In the genomic region with DNA sequence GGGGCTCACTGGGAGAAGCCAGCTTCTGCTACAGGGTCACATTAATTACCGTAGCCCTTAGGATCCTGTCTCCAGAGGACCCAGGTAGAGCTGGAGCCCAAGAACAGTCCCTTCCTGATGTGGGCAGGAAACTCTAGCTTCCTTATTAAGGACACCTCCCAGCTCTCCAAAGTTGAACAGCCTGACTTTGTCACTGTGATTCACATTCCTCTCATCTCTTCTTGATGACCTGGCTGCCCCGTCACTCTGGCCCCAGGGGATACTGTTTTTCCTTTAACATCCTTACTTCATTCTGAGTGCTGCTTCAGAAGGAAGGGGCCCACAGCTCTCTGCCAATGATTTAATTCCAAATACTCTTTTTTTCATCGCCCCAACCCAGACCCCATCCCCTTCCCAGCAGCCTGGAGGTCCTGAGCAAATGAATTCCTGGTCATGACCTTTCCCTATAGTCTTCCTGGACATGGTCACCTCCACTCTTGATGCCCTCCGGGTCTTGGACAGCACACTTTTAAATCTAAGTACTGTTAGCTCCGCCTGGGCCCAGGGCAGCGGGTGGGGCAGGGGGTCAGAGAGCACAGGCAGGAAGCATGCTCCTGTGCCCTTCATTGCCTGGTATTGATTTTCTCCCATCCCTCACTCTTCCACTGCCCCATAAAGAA, we compare ENCODE assay signal across 15 cellular contexts. TPM values are rescaled to one million over a fixed set of nuclear protein-coding genes. Genes with fewer than 3 reads are reported as not detected.
DNase-seq lines count a peak whose midpoint lies in the region; ATAC-seq and TF ChIP-seq lines count a peak whose summit lies in the region.
"Had no signal": no experiment of that assay in that cellular context is flagged by ENCODE, and none has a peak within 500 bp of the region (broad histone marks: within the 10 kb centered on the region; RNA-seq: fewer than 3 reads in every experiment).

No MANE protein-coding gene starts in this region.

- H4K20me1 ChIP-seq in HCT116 (ENCODE audit: insufficient read depth) (no peaks in the 10 kb centered on the region), SK-N-SH (ENCODE audit: insufficient read depth) (no peaks in the 10 kb centered on the region)

- H3K4me3 ChIP-seq in HCT116 (replicated peaks in 1 of 2; ENCODE audit: low read depth in 1 of 2, low read length in 2 of 2) (peak overlapping the region in 1 of 2 experiments; percentile 26; a peak in 1 of 4 replicates), SK-N-SH (ENCODE audit: low read depth in 2 of 2, low read length in 1 of 2) (no peak overlapping the region), aorta (ENCODE audit: low read length in 2 of 2) (no peak overlapping the region)
- H3K4me3 ChIP-seq in naive thymus-derived CD4-positive, alpha-beta T cell (ENCODE audit: low read length): peak overlapping the region; percentile 3
- H3K4me3 ChIP-seq: dorsolateral prefrontal cortex had no signal

- H3K27me3 ChIP-seq in HCT116 (ENCODE audit: insufficient read depth, low read length) (no peaks in the 10 kb centered on the region), SK-N-SH (ENCODE audit: insufficient read depth) (no peaks in the 10 kb centered on the region), aorta (ENCODE audit: control insufficient read depth in 1 of 2, insufficient read depth in 2 of 2, low read length in 1 of 2) (no peaks in the 10 kb centered on the region)
- no peaks in the 10 kb centered on the region for H3K27me3 ChIP-seq in naive thymus-derived CD4-positive, alpha-beta T cell (ENCODE audit: control insufficient read depth in 2 of 2, insufficient read depth in 2 of 2, low read length in 2 of 2)

- no peak for TF ChIP-seq CTCF in activated CD8-positive, alpha-beta T cell treated with anti-CD3 and anti-CD28 coated beads for 36 hours (IDR thresholded peaks at IDR 0.05)
- TF ChIP-seq CTCF in HCT116 (IDR thresholded peaks at IDR 0.05 in 2 of 3, conservative IDR thresholded peaks at IDR 0.05 in 1 of 3; ENCODE audit: borderline replicate concordance in 1 of 3, insufficient read depth in 1 of 3, low read depth in 2 of 3, low read length in 2 of 3) (no peak), SK-N-SH (IDR thresholded peaks at IDR 0.05) (no peak)

- H3K27ac Mint-ChIP-seq in activated CD8-positive, alpha-beta T cell treated with anti-CD3 and anti-CD28 coated beads, Interleukin-2, amount 10 ng/mL, durations not matched to agents 7 days and 5 days: peak overlapping the region; percentile 81
- H3K27ac Mint-ChIP-seq in activated CD8-positive, alpha-beta T cell treated with anti-CD3 and anti-CD28 coated beads for 36 hours: no peak overlapping the region
- peak overlapping the region; percentile 37 to 95 (median 84) for H3K27ac Mint-ChIP-seq in naive thymus-derived CD4-positive, alpha-beta T cell

- peak overlapping the region; percentile 57 for H3K4me3 Mint-ChIP-seq in activated CD8-positive, alpha-beta T cell treated with anti-CD3 and anti-CD28 coated beads, Interleukin-2, amount 10 ng/mL, durations not matched to agents 7 days and 5 days
- no peak overlapping the region for H3K4me3 Mint-ChIP-seq in activated CD8-positive, alpha-beta T cell treated with anti-CD3 and anti-CD28 coated beads for 36 hours
- H3K4me3 Mint-ChIP-seq in naive thymus-derived CD4-positive, alpha-beta T cell: peak overlapping the region; percentile 31 to 84 (median 70)
- H3K4me3 Mint-ChIP-seq: IgD-negative memory B cell had no signal

- DNase-seq in activated CD8-positive, alpha-beta T cell treated with anti-CD3 and anti-CD28 coated beads, Interleukin-2, amount 10 ng/mL, durations not matched to agents 7 days and 5 days: no peak
- DNase-seq in activated CD8-positive, alpha-beta T cell treated with anti-CD3 and anti-CD28 coated beads for 36 hours: no peak
- DNase-seq in HCT116 (ENCODE audit: low read depth, low spot score): peak; percentile 44
- DNase-seq in T1000 (lab: John Stamatoyannopoulos, UW): peak; percentile 47
- DNase-seq in naive thymus-derived CD4-positive, alpha-beta T cell: no peak
- DNase-seq in SK-N-SH: no peak
- DNase-seq in aorta: no peak
- DNase-seq in KG1 (lab: John Stamatoyannopoulos, UW): no peak
- DNase-seq: activated CD8-positive, alpha-beta memory T cell treated with anti-CD3 and anti-CD28 coated beads, Interleukin-2, amount 50 U/mL, for 4 hours; DMS153; dorsolateral prefrontal cortex; NCI-H524; Right ventricle myocardium superior had no signal

- H3F3A ChIP-seq in SK-N-SH (replicated peaks; ENCODE audit: insufficient read depth): no peaks in the 10 kb centered on the region

- H3K27ac ChIP-seq in HCT116 (ENCODE audit: low read depth, low read length): no peak overlapping the region
- peak overlapping the region; percentile 48 for H3K27ac ChIP-seq in naive thymus-derived CD4-positive, alpha-beta T cell (ENCODE audit: low read depth, low read length)
- H3K27ac ChIP-seq in SK-N-SH (ENCODE audit: low read depth in 2 of 2, low read length in 1 of 2): no peak overlapping the region
- H3K27ac ChIP-seq in aorta (ENCODE audit: low read depth in 1 of 2, low read length in 2 of 2): no peak overlapping the region
- H3K27ac ChIP-seq: dorsolateral prefrontal cortex, parathyroid adenoma had no signal

- no peak for ATAC-seq in activated CD8-positive, alpha-beta T cell treated with anti-CD3 and anti-CD28 coated beads, Interleukin-2, amount 10 ng/mL, durations not matched to agents 7 days and 5 days
- ATAC-seq in activated CD8-positive, alpha-beta T cell treated with anti-CD3 and anti-CD28 coated beads for 36 hours: no peak
- ATAC-seq in HCT116 (peak; percentile 73), aorta (ENCODE audit: low FRiP score) (no peak)
- ATAC-seq in naive thymus-derived CD4-positive, alpha-beta T cell: no peak

- H3K36me3 ChIP-seq in HCT116 (ENCODE audit: control insufficient read depth in 1 of 2, insufficient read depth in 2 of 2, low read length in 2 of 2) (no peaks in the 10 kb centered on the region), SK-N-SH (replicated peaks in 1 of 2; ENCODE audit: control insufficient read depth in 1 of 2, insufficient read depth in 2 of 2, low read length in 1 of 2) (no peaks in the 10 kb centered on the region), aorta (ENCODE audit: control insufficient read depth in 1 of 2, insufficient read depth in 2 of 2, low read length in 1 of 2) (no peaks in the 10 kb centered on the region)
- no peaks in the 10 kb centered on the region for H3K36me3 ChIP-seq in naive thymus-derived CD4-positive, alpha-beta T cell (ENCODE audit: control insufficient read depth in 2 of 3, insufficient read depth in 3 of 3, low read length in 3 of 3)

- POLR2A ChIA-PET in activated CD8-positive, alpha-beta T cell treated with anti-CD3 and anti-CD28 coated beads, Interleukin-2, amount 10 ng/mL, durations not matched to agents 7 days and 5 days (lab: Charles Lee): interaction anchor here (0.7 to 0.8 kb wide), 2 partner anchors 12 to 71 kb away, joined by 3 read pairs; no protein-coding TSS in a partner anchor
- POLR2A ChIA-PET in activated CD8-positive, alpha-beta T cell treated with anti-CD3 and anti-CD28 coated beads for 36 hours (lab: Charles Lee): no interaction called here
- POLR2A ChIA-PET in HCT116 (lab: Charles Lee) (interaction anchor here (1.7 to 2.0 kb wide), 2 partner anchors 10 to 14 kb away, joined by 5 to 6 read pairs; no protein-coding TSS in a partner anchor), SK-N-SH (lab: Yijun Ruan, JAX) (no interaction called here)
- POLR2A ChIA-PET in naive thymus-derived CD4-positive, alpha-beta T cell (lab: Charles Lee): interaction anchor here (0.6 to 4.8 kb wide), 9 partner anchors 9 to 79 kb away, joined by 3 to 62 read pairs (median 6); no protein-coding TSS in a partner anchor

- H3K9ac ChIP-seq in HCT116 (ENCODE audit: low read length): no peak overlapping the region; the same call in 1 of the 2 replicates
- no peak overlapping the region for H3K9ac ChIP-seq in SK-N-SH
- H3K9ac ChIP-seq: parathyroid adenoma had no signal

- TF ChIP-seq RAD21 in HCT116 (IDR thresholded peaks at IDR 0.05; ENCODE audit: low read depth) (no peak), SK-N-SH (IDR thresholded peaks at IDR 0.05; ENCODE audit: low read length) (no peak)

- peaks cover 3% of the 10 kb centered on the region for H3K9me3 Mint-ChIP-seq in activated CD8-positive, alpha-beta T cell treated with anti-CD3 and anti-CD28 coated beads, Interleukin-2, amount 10 ng/mL, durations not matched to agents 7 days and 5 days (ENCODE audit: insufficient read depth)
- H3K9me3 Mint-ChIP-seq in activated CD8-positive, alpha-beta T cell treated with anti-CD3 and anti-CD28 coated beads for 36 hours: peaks cover 5% of the 10 kb centered on the region
- H3K9me3 Mint-ChIP-seq in naive thymus-derived CD4-positive, alpha-beta T cell: peaks cover 0 to 26% (median 9%) of the 10 kb centered on the region in 11 donors

- no TSS peak for BruUV-seq in HCT116 (replicated peaks; lab: Mats Ljungman, UMichigan)

- RAD21 ChIA-PET in HCT116 (lab: Charles Lee; ENCODE audit: low non-redundant PET in 1 of 2, low total read pairs in 2 of 2, uncharacterized antibody in 2 of 2, unreplicated experiment in 2 of 2): no interaction called here

- no peak for TF ChIP-seq POLR2A in HCT116 (IDR thresholded peaks at IDR 0.05; ENCODE audit: borderline replicate concordance, extremely low read depth, insufficient read depth, insufficient read length)

- CTCF ChIA-PET in activated CD8-positive, alpha-beta T cell treated with anti-CD3 and anti-CD28 coated beads, Interleukin-2, amount 10 ng/mL, durations not matched to agents 7 days and 5 days (lab: Charles Lee): interaction anchor here (0.7 to 2.0 kb wide), 12 partner anchors 9 to 308 kb away, joined by 3 to 8 read pairs (median 4); no protein-coding TSS in a partner anchor
- CTCF ChIA-PET in activated CD8-positive, alpha-beta T cell treated with anti-CD3 and anti-CD28 coated beads for 36 hours (lab: Charles Lee): interaction anchor here (1.0 to 1.9 kb wide), 4 partner anchors 14 to 167 kb away, joined by 3 to 8 read pairs (median 4); no protein-coding TSS in a partner anchor
- CTCF ChIA-PET in HCT116 (lab: Charles Lee) (interaction anchor here (1.0 kb wide), 1 partner anchor 105 kb away, joined by 4 read pairs; no protein-coding TSS in a partner anchor), SK-N-SH (lab: Yijun Ruan, JAX) (interaction anchor here (0.8 to 1.3 kb wide), 2 partner anchors 21 to 168 kb away, joined by 4 to 6 read pairs; no protein-coding TSS in a partner anchor)
- CTCF ChIA-PET in naive thymus-derived CD4-positive, alpha-beta T cell (lab: Charles Lee): interaction anchor here (0.6 to 4.1 kb wide), 9 partner anchors 15 to 209 kb away, joined by 3 to 19 read pairs (median 4); partner anchors contain the start of gene SPON1

- no peaks in the 10 kb centered on the region for H3K79me2 ChIP-seq in HCT116 (ENCODE audit: insufficient read depth, low read length)
- H3K79me2 ChIP-seq in SK-N-SH (ENCODE audit: insufficient read depth): no peaks in the 10 kb centered on the region
- H3K79me2 ChIP-seq: parathyroid adenoma had no signal

- H2AFZ ChIP-seq in HCT116 (ENCODE audit: low read depth, low read length, poor library complexity, severe bottlenecking): peak overlapping the region; percentile 7
- no peak overlapping the region for H2AFZ ChIP-seq in SK-N-SH (ENCODE audit: low read depth)
- H2AFZ ChIP-seq: parathyroid adenoma had no signal

- H3K4me1 Mint-ChIP-seq in activated CD8-positive, alpha-beta T cell treated with anti-CD3 and anti-CD28 coated beads, Interleukin-2, amount 10 ng/mL, durations not matched to agents 7 days and 5 days (ENCODE audit: low read depth): peaks cover 47% of the 10 kb centered on the region
- H3K4me1 Mint-ChIP-seq in activated CD8-positive, alpha-beta T cell treated with anti-CD3 and anti-CD28 coated beads for 36 hours (ENCODE audit: low read depth): peaks cover 31% of the 10 kb centered on the region
- H3K4me1 Mint-ChIP-seq in naive thymus-derived CD4-positive, alpha-beta T cell: peaks cover 20 to 76% (median 56%) of the 10 kb centered on the region in 7 donors

- no peak for TF ChIP-seq EP300 in SK-N-SH (IDR thresholded peaks at IDR 0.05; ENCODE audit: borderline replicate concordance in 1 of 2, low read depth in 1 of 2, low read length in 1 of 2)

- WGBS in SK-N-SH (ENCODE audit: low lambda C conversion rate): 38% methylated on average over 6 of the region's 6 CpGs
- 71 to 75% methylated on average over 6 of the region's 6 CpGs for WGBS in aorta, 2 donors

- peaks cover 5% of the 10 kb centered on the region for H3K27me3 Mint-ChIP-seq in activated CD8-positive, alpha-beta T cell treated with anti-CD3 and anti-CD28 coated beads, Interleukin-2, amount 10 ng/mL, durations not matched to agents 7 days and 5 days (ENCODE audit: low read depth)
- H3K27me3 Mint-ChIP-seq in activated CD8-positive, alpha-beta T cell treated with anti-CD3 and anti-CD28 coated beads for 36 hours: no peaks in the 10 kb centered on the region
- H3K27me3 Mint-ChIP-seq in naive thymus-derived CD4-positive, alpha-beta T cell: peaks cover 0 to 23% (median 0%) of the 10 kb centered on the region in 5 donors

- H3K9me3 ChIP-seq in HCT116 (ENCODE audit: control insufficient read depth in 1 of 2, insufficient read depth in 1 of 2, low read depth in 1 of 2, low read length in 2 of 2) (no peaks in the 10 kb centered on the region), SK-N-SH (no peaks in the 10 kb centered on the region), aorta (ENCODE audit: control insufficient read depth, low read length) (peaks cover 6% of the 10 kb centered on the region)
- no peaks in the 10 kb centered on the region for H3K9me3 ChIP-seq in naive thymus-derived CD4-positive, alpha-beta T cell (ENCODE audit: control insufficient read depth in 2 of 3, low read length in 3 of 3)

- H3K4me1 ChIP-seq in HCT116 (ENCODE audit: control insufficient read depth in 1 of 2, insufficient read depth in 2 of 2, low read length in 2 of 2) (peaks cover 4 to 44% of the 10 kb centered on the region in 2 experiments; a peak in 3 of 4 replicates), SK-N-SH (ENCODE audit: control insufficient read depth in 1 of 2, insufficient read depth in 2 of 2, low read depth in 1 of 2, low read length in 1 of 2) (no peaks in the 10 kb centered on the region; a peak in 1 of 4 replicates), aorta (ENCODE audit: control insufficient read depth in 1 of 2, insufficient read depth in 2 of 2, low read length in 2 of 2) (no peaks in the 10 kb centered on the region)
- peaks cover 28 to 51% of the 10 kb centered on the region in 2 donors for H3K4me1 ChIP-seq in naive thymus-derived CD4-positive, alpha-beta T cell (ENCODE audit: control insufficient read depth in 2 of 2, insufficient read depth in 2 of 2, low read length in 2 of 2)
- H3K4me1 ChIP-seq: parathyroid adenoma had no signal

- H3K36me3 Mint-ChIP-seq in activated CD8-positive, alpha-beta T cell treated with anti-CD3 and anti-CD28 coated beads, Interleukin-2, amount 10 ng/mL, durations not matched to agents 7 days and 5 days (ENCODE audit: low read depth): peaks cover 27% of the 10 kb centered on the region
- no peaks in the 10 kb centered on the region for H3K36me3 Mint-ChIP-seq in activated CD8-positive, alpha-beta T cell treated with anti-CD3 and anti-CD28 coated beads for 36 hours (ENCODE audit: low read depth)
- peaks cover 0 to 55% (median 4%) of the 10 kb centered on the region in 5 donors for H3K36me3 Mint-ChIP-seq in naive thymus-derived CD4-positive, alpha-beta T cell

- H3K4me2 ChIP-seq in HCT116 (ENCODE audit: low read length) (peak overlapping the region; percentile 66), SK-N-SH (no peak overlapping the region)

- H3K9me2 ChIP-seq in HCT116 (ENCODE audit: insufficient read depth) (no peaks in the 10 kb centered on the region), SK-N-SH (no peaks in the 10 kb centered on the region)

- intact Hi-C loops in activated CD8-positive, alpha-beta T cell treated with anti-CD3 and anti-CD28 coated beads for 36 hours (cut with micrococcal nuclease): no loop called here
- intact Hi-C loops in HCT116 (cut with micrococcal nuclease): no loop called here
- intact Hi-C loops in naive thymus-derived CD4-positive, alpha-beta T cell (cut with micrococcal nuclease): loop anchor here (1.0 to 5.0 kb wide), 7 partner anchors 9 to 79 kb away; no protein-coding TSS in a partner anchor
- intact Hi-C loops in aorta (cut with DNase I): no loop called here

RNA-seq across cellular contexts. Expression of gene SPON1, which starts 22.4 kb away (rescaled TPM):
- under 1 TPM; 0.42 to 0.47 TPM for total RNA-seq in activated CD8-positive, alpha-beta T cell treated with anti-CD3 and anti-CD28 coated beads, Interleukin-2, amount 10 ng/mL, durations not matched to agents 7 days and 5 days
- 1 to 10 TPM in 1 of 2 experiments, under 1 TPM in 1; 0.96 to 1.4 TPM for total RNA-seq in activated CD8-positive, alpha-beta T cell treated with anti-CD3 and anti-CD28 coated beads for 36 hours
- total RNA-seq in HCT116 (2021; ENCODE audit: unreplicated experiment) (0.17 TPM), aorta (10 to 100 TPM; 36.9 to 79.2 TPM)
- 0.21 and 0.31 TPM in 2 replicates for polyA plus RNA-seq in HCT116 (2012)
- 10 to 100 TPM in 2 of 5 experiments, 1 to 10 TPM in 3; 1.6 to 20.8 (median 3.9) TPM for total RNA-seq in naive thymus-derived CD4-positive, alpha-beta T cell
- under 1 TPM; 0.35 to 0.45 TPM for polyA plus RNA-seq in naive thymus-derived CD4-positive, alpha-beta T cell
- polyA plus RNA-seq in SK-N-SH (2012; rRNA removed) (not detected in 2 replicates), aorta (10 to 100 TPM in 1 of 2 donors, 1 to 10 TPM in 1; 7.0 to 12.9 TPM)
- polyA plus RNA-seq in SK-N-SH (2012; cell fraction: cytosol; rRNA removed): not detected in 2 replicates
- polyA plus RNA-seq in SK-N-SH (2012; cell fraction: nucleus; rRNA removed): 0.01 TPM in 1 of 2 replicates, not detected in the other

Comparison
In these comparisons a context has a peak if more than half of its experiments do, and no peak if none do; other contexts are left out.
1. POLR2A ChIA-PET loops: an anchor here in activated CD8-positive, alpha-beta T cell treated with anti-CD3 and anti-CD28 coated beads, Interleukin-2, amount 10 ng/mL, durations not matched to agents 7 days and 5 days (0.7 to 0.8 kb wide), HCT116 (1.7 to 2.0 kb wide) and naive thymus-derived CD4-positive, alpha-beta T cell (0.6 to 4.8 kb wide); none called in activated CD8-positive, alpha-beta T cell treated with anti-CD3 and anti-CD28 coated beads for 36 hours and SK-N-SH.
2. DNase-seq: peak in HCT116 (single experiment) and T1000 (single experiment); none in activated CD8-positive, alpha-beta T cell treated with anti-CD3 and anti-CD28 coated beads, Interleukin-2, amount 10 ng/mL, durations not matched to agents 7 days and 5 days (single experiment), activated CD8-positive, alpha-beta T cell treated with anti-CD3 and anti-CD28 coated beads for 36 hours (single experiment), naive thymus-derived CD4-positive, alpha-beta T cell (0 of 9), SK-N-SH (single experiment), aorta (0 of 2) and KG1 (single experiment).
3. intact Hi-C loops: an anchor here in naive thymus-derived CD4-positive, alpha-beta T cell (1.0 to 5.0 kb wide); none called in activated CD8-positive, alpha-beta T cell treated with anti-CD3 and anti-CD28 coated beads for 36 hours, HCT116 and aorta.